1 cellular context compared by ENCODE assay signal in genomic region chr7:19677201-19677600, GRCh38.
TF ChIP-seq lines count a peak whose summit lies in the region.

No MANE protein-coding gene starts in this region.

TF ChIP-seq in GM12878, 131 proteins besides CTCF, POLR2A, EP300 and RAD21 (continued from another document):
- TF ChIP-seq HDAC2 (IDR thresholded peaks at IDR 0.05) (no peak), ETV6 (conservative IDR thresholded peaks at IDR 0.05 in 1 of 2, IDR thresholded peaks at IDR 0.05 in 1 of 2; ENCODE audit: borderline replicate concordance in 1 of 2, low read depth in 1 of 2) (peak in 1 of 2 experiments; percentile 27; a peak in 1 of 4 replicates), NR2F1 (conservative IDR thresholded peaks at IDR 0.05) (0 out of 2 replicates have a peak, but pooled peaks have one; percentile 21), MEF2A (IDR thresholded peaks at IDR 0.05; ENCODE audit: insufficient read depth, low read depth, low read length) (0 out of 2 replicates have a peak, but pooled peaks have one; percentile 7), DPF2 (IDR thresholded peaks at IDR 0.05) (peak; percentile 40; the same call in 1 of the 2 replicates), MTA2 (IDR thresholded peaks at IDR 0.05; ENCODE audit: low read depth) (peak; percentile 43; the same call in 1 of the 2 replicates), CBX3 (IDR thresholded peaks at IDR 0.05; ENCODE audit: borderline replicate concordance, low read depth) (no peak), FOXM1 (IDR thresholded peaks at IDR 0.05; ENCODE audit: low read depth, low read length) (no peak)
TF ChIP-seq in GM12878: peak in this region for 12.
